ENCODE assay signal across 8 cellular contexts in genomic region chr1:966603-967295, GRCh38. TPM values are rescaled to one million over a fixed set of nuclear protein-coding genes. Genes with fewer than 3 reads are reported as not detected.
DNase-seq lines count a peak whose midpoint lies in the region; ATAC-seq and TF ChIP-seq lines count a peak whose summit lies in the region.

No MANE protein-coding gene starts in this region.

- H3K9me3 ChIP-seq in CD8-positive, alpha-beta memory T cell (ENCODE audit: low read length), result no peaks in the 10 kb centered on the region
- no peaks in the 10 kb centered on the region for H3K9me3 ChIP-seq in effector memory CD4-positive, alpha-beta T cell (ENCODE audit: control insufficient read depth, low read length)
- no peaks in the 10 kb centered on the region for H3K9me3 ChIP-seq in mononuclear cell (ENCODE audit: low read depth, low read length)

- ATAC-seq in GM21447 (IDR thresholded peaks at IDR 0.05; ENCODE audit: unreplicated experiment), result peak; percentile 71

- no peaks in the 10 kb centered on the region for H3K36me3 ChIP-seq in CD8-positive, alpha-beta memory T cell (ENCODE audit: insufficient read depth, low read length)
- peaks cover 3% of the 10 kb centered on the region for H3K36me3 ChIP-seq in effector memory CD4-positive, alpha-beta T cell (ENCODE audit: control insufficient read depth, insufficient read depth, low read length)

- intact Hi-C loops in activated CD4-positive, alpha-beta memory T cell treated with anti-CD3 and anti-CD28 coated beads for 36 hours (cut with micrococcal nuclease), result loop anchor here (10.0 kb wide), 1 partner anchor 98 kb away; no protein-coding TSS in a partner anchor

- TF ChIP-seq CTCF in LNCaP clone FGC (IDR thresholded peaks at IDR 0.05; ENCODE audit: control insufficient read depth, extremely low read depth, insufficient read depth), result no peak

- peak overlapping the region; percentile 73 to 89 (median 81) for H3K4me3 Mint-ChIP-seq in CD8-positive, alpha-beta memory T cell
- peak overlapping the region; percentile 79 for H3K4me3 Mint-ChIP-seq in activated CD4-positive, alpha-beta memory T cell treated with anti-CD3 and anti-CD28 coated beads for 36 hours

- POLR2A ChIA-PET in CD8-positive, alpha-beta memory T cell (lab: Charles Lee), result interaction anchor here (0.6 kb wide), 2 partner anchors 36 to 1619 kb away, joined by 3 read pairs; no protein-coding TSS in a partner anchor
- POLR2A ChIA-PET in activated CD4-positive, alpha-beta memory T cell treated with anti-CD3 and anti-CD28 coated beads for 36 hours (lab: Charles Lee), result no interaction called here

- H3K27ac Mint-ChIP-seq in CD8-positive, alpha-beta memory T cell, result peak overlapping the region in 3 of 8 donors; percentile 68 to 78 (median 72)
- H3K27ac Mint-ChIP-seq in activated CD4-positive, alpha-beta memory T cell treated with anti-CD3 and anti-CD28 coated beads for 36 hours, result peak overlapping the region; percentile 74

- peaks cover 0 to 12% (median 0%) of the 10 kb centered on the region in 3 donors for H3K36me3 Mint-ChIP-seq in CD8-positive, alpha-beta memory T cell
- H3K36me3 Mint-ChIP-seq in activated CD4-positive, alpha-beta memory T cell treated with anti-CD3 and anti-CD28 coated beads for 36 hours, result peaks cover 3% of the 10 kb centered on the region

- no peaks in the 10 kb centered on the region for H3K9me3 Mint-ChIP-seq in CD8-positive, alpha-beta memory T cell
- H3K9me3 Mint-ChIP-seq in activated CD4-positive, alpha-beta memory T cell treated with anti-CD3 and anti-CD28 coated beads for 36 hours, result peaks cover 2% of the 10 kb centered on the region

- H3K4me1 Mint-ChIP-seq in CD8-positive, alpha-beta memory T cell, result peaks cover 0 to 22% (median 3%) of the 10 kb centered on the region in 3 donors
- peaks cover 7% of the 10 kb centered on the region for H3K4me1 Mint-ChIP-seq in activated CD4-positive, alpha-beta memory T cell treated with anti-CD3 and anti-CD28 coated beads for 36 hours (ENCODE audit: low read depth)

- DNase-seq in CD8-positive, alpha-beta memory T cell, result peak; percentile 53 to 84 (median 68)
- DNase-seq in LNCaP clone FGC (ENCODE audit: low read depth) (no peak), midbrain (lab: John Stamatoyannopoulos, UW) (no peak)
- peak; percentile 90 for DNase-seq in activated CD4-positive, alpha-beta memory T cell treated with anti-CD3 and anti-CD28 coated beads for 36 hours
- DNase-seq in effector memory CD4-positive, alpha-beta T cell, result peak; percentile 57 to 63 (median 59)
- DNase-seq in stimulated activated CD8-positive, alpha-beta memory T cell treated with anti-CD3 and anti-CD28 coated beads, Interleukin-4, amount 100 ng/mL, for 1 hour (ENCODE audit: low read depth in 2 of 2, low spot score in 1 of 2), result peak; percentile 59 to 70

- H3K4me1 ChIP-seq in CD8-positive, alpha-beta memory T cell (ENCODE audit: insufficient read depth, low read length), result peaks cover 6% of the 10 kb centered on the region
- H3K4me1 ChIP-seq in effector memory CD4-positive, alpha-beta T cell (ENCODE audit: control insufficient read depth, insufficient read depth, low read length, poor library complexity, severe bottlenecking), result peaks cover 11% of the 10 kb centered on the region
- H3K4me1 ChIP-seq in mononuclear cell (ENCODE audit: insufficient read depth, low read length), result peaks cover 19% of the 10 kb centered on the region

- H3K4me3 ChIP-seq in CD8-positive, alpha-beta memory T cell (ENCODE audit: low read length), result peak overlapping the region; percentile 71
- H3K4me3 ChIP-seq in LNCaP clone FGC (ENCODE audit: low read depth, low read length) (peak overlapping the region; percentile 82), mononuclear cell (ENCODE audit: low read length) (peak overlapping the region; percentile 46)
- H3K4me3 ChIP-seq in effector memory CD4-positive, alpha-beta T cell (ENCODE audit: insufficient read depth, low read depth, low read length, poor library complexity, severe bottlenecking), result peak overlapping the region; percentile 71

- peak overlapping the region; percentile 51 for H3K27ac ChIP-seq in CD8-positive, alpha-beta memory T cell (ENCODE audit: low read depth, low read length)
- H3K27ac ChIP-seq in effector memory CD4-positive, alpha-beta T cell (ENCODE audit: insufficient read depth, low read length, poor library complexity, severe bottlenecking), result peak overlapping the region; percentile 64

- CTCF ChIA-PET in CD8-positive, alpha-beta memory T cell (lab: Charles Lee), result interaction anchor here (1.1 to 1.3 kb wide), 5 partner anchors 9 to 97 kb away, joined by 3 to 5 read pairs (median 4); no protein-coding TSS in a partner anchor
- CTCF ChIA-PET in activated CD4-positive, alpha-beta memory T cell treated with anti-CD3 and anti-CD28 coated beads for 36 hours (lab: Charles Lee), result interaction anchor here (0.6 to 1.8 kb wide), 5 partner anchors 9 to 405 kb away, joined by 3 to 7 read pairs (median 6); no protein-coding TSS in a partner anchor

- peaks cover 4% of the 10 kb centered on the region for H3K27me3 ChIP-seq in CD8-positive, alpha-beta memory T cell (ENCODE audit: insufficient read depth, low read length, poor library complexity, severe bottlenecking)
- no peaks in the 10 kb centered on the region for H3K27me3 ChIP-seq in effector memory CD4-positive, alpha-beta T cell (replicated peaks; ENCODE audit: control insufficient read depth, insufficient read depth, low read length, poor library complexity, severe bottlenecking)
- H3K27me3 ChIP-seq in mononuclear cell (ENCODE audit: insufficient read depth, low read length), result peaks cover 6% of the 10 kb centered on the region

- peaks cover 3 to 4% of the 10 kb centered on the region in 2 donors for H3K27me3 Mint-ChIP-seq in CD8-positive, alpha-beta memory T cell
- no peaks in the 10 kb centered on the region for H3K27me3 Mint-ChIP-seq in activated CD4-positive, alpha-beta memory T cell treated with anti-CD3 and anti-CD28 coated beads for 36 hours

RNA-seq across cellular contexts. Expression of gene PLEKHN1, which starts 0.5 kb away (rescaled TPM):
- 1 to 10 TPM; 2.7 to 3.5 TPM for total RNA-seq in CD8-positive, alpha-beta memory T cell
- 0.49 TPM for polyA plus RNA-seq in CD8-positive, alpha-beta memory T cell
- 1 to 10 TPM; 5.8 to 6.0 TPM for total RNA-seq in activated CD4-positive, alpha-beta memory T cell treated with anti-CD3 and anti-CD28 coated beads for 36 hours
- total RNA-seq in mononuclear cell, result 0.10 TPM

RNA-seq across cellular contexts. Expression of gene KLHL17, which starts 6.4 kb away (rescaled TPM):
- 10 to 100 TPM; 27.6 to 28.6 TPM for total RNA-seq in CD8-positive, alpha-beta memory T cell
- polyA plus RNA-seq in CD8-positive, alpha-beta memory T cell, result 1.4 TPM
- total RNA-seq in activated CD4-positive, alpha-beta memory T cell treated with anti-CD3 and anti-CD28 coated beads for 36 hours, result 10 to 100 TPM; 25.8 to 30.6 TPM
- 2.2 TPM for total RNA-seq in mononuclear cell

RNA-seq across cellular contexts. Expression of gene NOC2L, which starts 7.7 kb away (rescaled TPM):
- 100 to 1,000 TPM; 175 to 187 TPM for total RNA-seq in CD8-positive, alpha-beta memory T cell
- 72.3 TPM for polyA plus RNA-seq in CD8-positive, alpha-beta memory T cell
- total RNA-seq in activated CD4-positive, alpha-beta memory T cell treated with anti-CD3 and anti-CD28 coated beads for 36 hours, result 100 to 1,000 TPM; 111 to 117 TPM
- 27.2 TPM for total RNA-seq in mononuclear cell

RNA-seq across cellular contexts. Expression of gene PERM1, which starts 15.1 kb away (rescaled TPM):
- not detected for total RNA-seq in CD8-positive, alpha-beta memory T cell
- polyA plus RNA-seq in CD8-positive, alpha-beta memory T cell, result not detected
- not detected for total RNA-seq in activated CD4-positive, alpha-beta memory T cell treated with anti-CD3 and anti-CD28 coated beads for 36 hours
- 0.10 TPM for total RNA-seq in mononuclear cell

RNA-seq across cellular contexts. Expression of gene HES4, which starts 33.1 kb away (rescaled TPM):
- under 1 TPM; 0.24 to 0.62 TPM for total RNA-seq in CD8-positive, alpha-beta memory T cell
- polyA plus RNA-seq in CD8-positive, alpha-beta memory T cell, result not detected
- total RNA-seq in activated CD4-positive, alpha-beta memory T cell treated with anti-CD3 and anti-CD28 coated beads for 36 hours, result 1 to 10 TPM; 1.7 to 2.0 TPM
- 3.6 TPM for total RNA-seq in mononuclear cell

Comparison
In these comparisons a context has a peak if more than half of its experiments do, and no peak if none do; other contexts are left out.
1. DNase-seq: peak in CD8-positive, alpha-beta memory T cell (5 of 5), activated CD4-positive, alpha-beta memory T cell treated with anti-CD3 and anti-CD28 coated beads for 36 hours (single experiment), effector memory CD4-positive, alpha-beta T cell (3 of 3) and stimulated activated CD8-positive, alpha-beta memory T cell treated with anti-CD3 and anti-CD28 coated beads, Interleukin-4, amount 100 ng/mL, for 1 hour (2 of 2); none in LNCaP clone FGC (single experiment) and midbrain (single experiment).
2. Peak in every context shown above with its lines, with median percentiles within 50 percentile points of each other: H3K4me3 ChIP-seq.